Comparison of ENCODE assay signal across 6 cellular contexts in the genomic region with DNA sequence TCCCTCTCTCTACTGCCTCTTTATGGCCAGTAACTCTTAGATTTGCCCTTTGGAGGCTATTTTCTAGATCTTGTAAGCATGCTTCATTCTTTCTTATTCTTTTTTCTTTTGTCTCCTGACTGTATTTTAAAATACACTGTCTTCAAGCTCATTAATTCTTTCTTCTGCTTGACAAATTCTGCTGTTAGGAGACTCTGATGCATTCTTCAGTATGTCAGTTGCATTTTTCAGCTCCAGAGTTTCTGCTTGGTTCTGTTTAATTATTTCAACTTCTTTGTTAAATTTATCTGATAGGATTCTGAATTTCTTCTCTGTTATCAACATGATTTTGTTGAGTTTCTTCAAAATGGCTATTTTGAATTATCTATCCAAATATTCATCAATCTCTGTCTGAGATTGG.
"Had no signal": no experiment of that assay in that cellular context is flagged by ENCODE, and none has a peak within 500 bp of the region (broad histone marks: within the 10 kb centered on the region; RNA-seq: fewer than 3 reads in every experiment).

No MANE protein-coding gene starts in this region.

- ATAC-seq: GM12878 had no signal

- H3K4me3 ChIP-seq: GM12878 had no signal

- DNase-seq: GDM1, GF-D8 had no signal

- FAIRE-seq: G401.6, GM12878, GM12891, GM12892 had no signal
